In the genomic region with DNA sequence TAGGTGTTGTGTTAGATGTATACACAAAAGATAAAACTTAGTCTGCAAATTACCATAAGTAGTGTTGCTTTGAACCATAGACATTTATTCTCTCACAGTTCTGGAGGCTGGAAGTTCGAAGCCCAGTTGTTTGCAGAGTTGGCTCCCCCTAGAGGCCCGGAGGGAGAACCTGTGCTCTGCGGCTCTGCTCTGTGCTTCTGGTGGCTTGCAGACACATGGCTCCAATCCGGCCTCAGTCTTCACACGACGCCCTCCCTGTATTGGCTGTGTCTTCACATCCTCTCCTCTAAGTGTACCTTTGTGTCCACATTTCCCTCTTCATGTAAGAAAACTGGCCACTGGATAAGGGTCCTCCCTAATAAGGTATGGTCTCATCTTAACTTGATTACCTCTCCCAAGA, we compare ENCODE assay signal across 10 cellular contexts.
A peak's percentile ranks its signal among the peaks of the same experiment; 100 is the strongest.
DNase-seq lines count a peak whose midpoint lies in the region; ATAC-seq and TF ChIP-seq lines count a peak whose summit lies in the region.
"Had no signal": no experiment of that assay in that cellular context is flagged by ENCODE, and none has a peak within 500 bp of the region (broad histone marks: within the 10 kb centered on the region; RNA-seq: fewer than 3 reads in every experiment).

No MANE protein-coding gene starts in this region.

- no TSS peak for BruUV-seq in HCT116 (replicated peaks; lab: Mats Ljungman, UMichigan)
- BruUV-seq in PC-3 (replicated peaks; lab: Mats Ljungman, UMichigan), result no TSS peak

- H3K9me2 ChIP-seq in HCT116 (ENCODE audit: insufficient read depth), result no peaks in the 10 kb centered on the region
- no peaks in the 10 kb centered on the region for H3K9me2 ChIP-seq in PC-3 (replicated peaks; ENCODE audit: low read length)

- TF ChIP-seq CTCF in HCT116 (IDR thresholded peaks at IDR 0.05 in 2 of 3, conservative IDR thresholded peaks at IDR 0.05 in 1 of 3; ENCODE audit: borderline replicate concordance in 1 of 3, insufficient read depth in 1 of 3, low read depth in 2 of 3, low read length in 2 of 3), result 0 out of 6 replicates have a peak, but pooled peaks of 2 of the 3 experiments have one; percentile 3 to 11
- peak; percentile 33; the same call in 1 of the 2 replicates for TF ChIP-seq CTCF in PC-3 (conservative IDR thresholded peaks at IDR 0.05; ENCODE audit: low read depth, low read length)

- H4K20me1 ChIP-seq in HCT116 (ENCODE audit: insufficient read depth), result no peaks in the 10 kb centered on the region
- H4K20me1 ChIP-seq in PC-3 (ENCODE audit: low read length), result no peaks in the 10 kb centered on the region

- no peak overlapping the region for H3K27ac ChIP-seq in HCT116 (ENCODE audit: low read depth, low read length)
- no peak overlapping the region for H3K27ac ChIP-seq in PC-3 (ENCODE audit: low read length)
- H3K27ac ChIP-seq: pancreas had no signal

- H3K4me2 ChIP-seq in HCT116 (ENCODE audit: low read length) (no peak overlapping the region), PC-3 (ENCODE audit: low read length) (no peak overlapping the region)

- H2AFZ ChIP-seq in HCT116 (ENCODE audit: low read depth, low read length, poor library complexity, severe bottlenecking) (no peak overlapping the region), PC-3 (ENCODE audit: low read length) (no peak overlapping the region)

- no peaks in the 10 kb centered on the region for H3K27me3 ChIP-seq in HCT116 (ENCODE audit: insufficient read depth, low read length)
- no peaks in the 10 kb centered on the region for H3K27me3 ChIP-seq in PC-3 (ENCODE audit: low read length)
- H3K27me3 ChIP-seq: pancreas had no signal

- H3K79me2 ChIP-seq in HCT116 (ENCODE audit: insufficient read depth, low read length), result no peaks in the 10 kb centered on the region
- H3K79me2 ChIP-seq in PC-3 (ENCODE audit: low read length), result no peaks in the 10 kb centered on the region

- TF ChIP-seq POLR2A in HCT116 (IDR thresholded peaks at IDR 0.05; ENCODE audit: borderline replicate concordance, extremely low read depth, insufficient read depth, insufficient read length), result no peak

- CTCF ChIA-PET in HCT116 (lab: Charles Lee), result no interaction called here
- CTCF ChIA-PET in PC-3 (lab: Charles Lee), result no interaction called here

- H3F3A ChIP-seq in PC-3 (ENCODE audit: low read length, unreplicated experiment), result no peaks in the 10 kb centered on the region

- H3K9me3 ChIP-seq in HCT116 (ENCODE audit: control insufficient read depth in 1 of 2, insufficient read depth in 1 of 2, low read depth in 1 of 2, low read length in 2 of 2) (peaks cover 4 to 27% of the 10 kb centered on the region in 2 experiments; a peak in 2 of 4 replicates), PC-3 (ENCODE audit: low read length) (peaks cover 38% of the 10 kb centered on the region)
- H3K9me3 ChIP-seq: pancreas had no signal

- RAD21 ChIA-PET in HCT116 (lab: Charles Lee; ENCODE audit: low non-redundant PET in 1 of 2, low total read pairs in 2 of 2, uncharacterized antibody in 2 of 2, unreplicated experiment in 2 of 2), result no interaction called here

- TF ChIP-seq RAD21 in HCT116 (IDR thresholded peaks at IDR 0.05; ENCODE audit: low read depth), result no peak

- no peak overlapping the region for H3K9ac ChIP-seq in HCT116 (ENCODE audit: low read length)
- H3K9ac ChIP-seq in PC-3 (ENCODE audit: low read length), result no peak overlapping the region

- H3K4me1 ChIP-seq in HCT116 (ENCODE audit: control insufficient read depth in 1 of 2, insufficient read depth in 2 of 2, low read length in 2 of 2) (no peaks in the 10 kb centered on the region), PC-3 (ENCODE audit: insufficient read depth, low read length) (no peaks in the 10 kb centered on the region)
- H3K4me1 ChIP-seq: pancreas had no signal

- H3K36me3 ChIP-seq in HCT116 (ENCODE audit: control insufficient read depth in 1 of 2, insufficient read depth in 2 of 2, low read length in 2 of 2) (no peaks in the 10 kb centered on the region), PC-3 (ENCODE audit: low read depth, low read length) (no peaks in the 10 kb centered on the region)
- H3K36me3 ChIP-seq: pancreas had no signal

- POLR2A ChIA-PET in HCT116 (lab: Charles Lee) (no interaction called here), PC-3 (lab: Charles Lee; ENCODE audit: unreplicated experiment) (no interaction called here)

- intact Hi-C loops in HCT116 (cut with micrococcal nuclease), result no loop called here
- intact Hi-C loops in PC-3 (cut with micrococcal nuclease), result no loop called here
- intact Hi-C loops in Right ventricle myocardium superior (cut with DNase I), result no loop called here

- DNase-seq in NCI-H524 (lab: John Stamatoyannopoulos, UW), result peak; percentile 2 to 12
- no peak for DNase-seq in NCI-H524 treated with DMSO at 0.1 percent for 48 hours (lab: John Stamatoyannopoulos, UW)
- no peak for DNase-seq in HCT116 (ENCODE audit: low read depth, low spot score)
- DNase-seq in PC-3, result no peak
- peak; percentile 7 for DNase-seq in kidney tubule cell (ENCODE audit: low spot score)
- no peak for DNase-seq in Ammon's horn (ENCODE audit: low spot score)
- no peak for DNase-seq in Right ventricle myocardium superior
- DNase-seq in NCI-H226, result no peak
- DNase-seq: GOT3, pancreas had no signal

- ATAC-seq in HCT116 (no peak), PC-3 (no peak), Right ventricle myocardium superior (ENCODE audit: poor library complexity) (no peak)
- ATAC-seq: pancreas had no signal

- H3K4me3 ChIP-seq in HCT116 (replicated peaks in 1 of 2; ENCODE audit: low read depth in 1 of 2, low read length in 2 of 2), result no peak overlapping the region
- no peak overlapping the region for H3K4me3 ChIP-seq in PC-3 (ENCODE audit: low read length)
- H3K4me3 ChIP-seq: pancreas had no signal

TF ChIP-seq in HCT116, 20 proteins besides CTCF, POLR2A, EP300 and RAD21:
- TF ChIP-seq ZFX (IDR thresholded peaks at IDR 0.05), result no peak
- TF ChIP-seq CEBPB (IDR thresholded peaks at IDR 0.05; ENCODE audit: low read depth), result no peak
- TF ChIP-seq SRF (IDR thresholded peaks at IDR 0.05; ENCODE audit: low read depth), result no peak
- TF ChIP-seq ZNF274 (IDR thresholded peaks at IDR 0.05; ENCODE audit: low read depth, low read length), result no peak
- TF ChIP-seq, protein P1, sequence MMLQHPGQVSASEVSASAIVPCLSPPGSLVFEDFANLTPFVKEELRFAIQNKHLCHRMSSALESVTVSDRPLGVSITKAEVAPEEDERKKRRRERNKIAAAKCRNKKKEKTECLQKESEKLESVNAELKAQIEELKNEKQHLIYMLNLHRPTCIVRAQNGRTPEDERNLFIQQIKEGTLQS (IDR thresholded peaks at IDR 0.05), result no peak
- TF ChIP-seq, protein P2, sequence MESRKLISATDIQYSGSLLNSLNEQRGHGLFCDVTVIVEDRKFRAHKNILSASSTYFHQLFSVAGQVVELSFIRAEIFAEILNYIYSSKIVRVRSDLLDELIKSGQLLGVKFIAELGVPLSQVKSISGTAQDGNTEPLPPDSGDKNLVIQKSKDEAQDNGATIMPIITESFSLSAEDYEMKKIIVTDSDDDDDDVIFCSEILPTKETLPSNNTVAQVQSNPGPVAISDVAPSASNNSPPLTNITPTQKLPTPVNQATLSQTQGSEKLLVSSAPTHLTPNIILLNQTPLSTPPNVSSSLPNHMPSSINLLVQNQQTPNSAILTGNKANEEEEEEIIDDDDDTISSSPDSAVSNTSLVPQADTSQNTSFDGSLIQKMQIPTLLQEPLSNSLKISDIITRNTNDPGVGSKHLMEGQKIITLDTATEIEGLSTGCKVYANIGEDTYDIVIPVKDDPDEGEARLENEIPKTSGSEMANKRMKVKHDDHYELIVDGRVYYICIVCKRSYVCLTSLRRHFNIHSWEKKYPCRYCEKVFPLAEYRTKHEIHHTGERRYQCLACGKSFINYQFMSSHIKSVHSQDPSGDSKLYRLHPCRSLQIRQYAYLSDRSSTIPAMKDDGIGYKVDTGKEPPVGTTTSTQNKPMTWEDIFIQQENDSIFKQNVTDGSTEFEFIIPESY (IDR thresholded peaks at IDR 0.05; ENCODE audit: extremely low read depth, insufficient replicate concordance, low read length), result no peak
- no peak for TF ChIP-seq SP1 (IDR thresholded peaks at IDR 0.05; ENCODE audit: low read depth)
- no peak for TF ChIP-seq MAX (IDR thresholded peaks at IDR 0.05)
- no peak for TF ChIP-seq ELF1 (IDR thresholded peaks at IDR 0.05; ENCODE audit: borderline replicate concordance, low read depth)
- no peak for TF ChIP-seq CBX3 (IDR thresholded peaks at IDR 0.05; ENCODE audit: low read depth)
- TF ChIP-seq YY1 (IDR thresholded peaks at IDR 0.05; ENCODE audit: extremely low read depth, insufficient replicate concordance, low read depth, low read length), result no peak
- TF ChIP-seq EZH2phosphoT487 (IDR thresholded peaks at IDR 0.05; ENCODE audit: borderline replicate concordance), result no peak
- no peak for TF ChIP-seq FOSL1 (IDR thresholded peaks at IDR 0.05; ENCODE audit: low read depth)
- no peak for TF ChIP-seq REST (IDR thresholded peaks at IDR 0.05; ENCODE audit: low read depth)

Comparison
In these comparisons a context has a peak if more than half of its experiments do, and no peak if none do; other contexts are left out.
1. DNase-seq: peak in NCI-H524 (2 of 2) and kidney tubule cell (single experiment); none in NCI-H524 treated with DMSO at 0.1 percent for 48 hours (single experiment), HCT116 (single experiment), PC-3 (single experiment), Ammon's horn (single experiment), Right ventricle myocardium superior (single experiment) and NCI-H226 (single experiment).